Comparison of ENCODE assay signal across 17 cellular contexts in genomic region chr5:139723986-139724587, GRCh38.
"Had no signal": no experiment of that assay in that cellular context is flagged by ENCODE, and none has a peak within 500 bp of the region (broad histone marks: within the 10 kb centered on the region; RNA-seq: fewer than 3 reads in every experiment).

No MANE protein-coding gene starts in this region.

- H3K27me3 ChIP-seq: adrenal gland, foreskin keratinocyte, left lung, neural progenitor cell, pancreas, right lobe of liver, upper lobe of left lung had no signal

- FAIRE-seq: keratinocyte, pancreas, small intestine had no signal

- H2AFZ ChIP-seq: neural progenitor cell had no signal

- H3K36me3 ChIP-seq: adrenal gland, left lung, neural progenitor cell, pancreas, right lobe of liver, upper lobe of left lung had no signal

- H3K4me2 ChIP-seq: neural progenitor cell had no signal

- H3K9me3 ChIP-seq: adrenal gland, pancreas, right lobe of liver, upper lobe of left lung had no signal

- H3K9ac ChIP-seq: neural progenitor cell had no signal

- H3K27ac ChIP-seq: foreskin keratinocyte, left lung, neural progenitor cell, pancreas, right lobe of liver, upper lobe of left lung had no signal

- H3K4me3 ChIP-seq: adrenal gland, left lung, neural progenitor cell, pancreas, right lobe of liver, upper lobe of left lung had no signal

- DNase-seq: activated CD4-positive, alpha-beta T cell treated with anti-CD3 and anti-CD28 coated beads, Interleukin-2, amount 50 U/mL, for 1 hour; activated CD4-positive, CD25-positive, alpha-beta regulatory T cell treated with anti-CD3 and anti-CD28 coated beads, Interleukin-2, amount 50 U/mL, for 72 hours; activated CD8-positive, alpha-beta memory T cell treated with anti-CD3 and anti-CD28 coated beads, Interleukin-2, amount 50 U/mL, for 4 hours; activated effector memory CD4-positive, alpha-beta T cell treated with anti-CD3 and anti-CD28 coated beads, Interleukin-2, amount 50 U/mL, for 16 hours; activated T-cell treated with anti-CD3 and anti-CD28 coated beads, Interleukin-2, amount 50 U/mL, for 4 hours; foreskin keratinocyte; left lung; pancreas; small intestine; stimulated activated CD4-positive, alpha-beta T cell treated with anti-CD3 and anti-CD28 coated beads, Interleukin-4, amount 100 ng/mL, for 1 hour; stimulated activated naive CD4-positive, alpha-beta T cell; upper lobe of left lung had no signal

- H3K4me1 ChIP-seq: foreskin keratinocyte, left lung, neural progenitor cell, pancreas, right lobe of liver, upper lobe of left lung had no signal

- ATAC-seq: activated naive CD4-positive, alpha-beta T cell treated with anti-CD3 and anti-CD28 coated beads, Interleukin-2, amount 50 U/mL, for 72 hours; activated T-cell treated with anti-CD3 and anti-CD28 coated beads, Interleukin-2, amount 50 U/mL, for 4 hours; foreskin keratinocyte had no signal
